Comparison of ENCODE assay signal across 1 cellular context in genomic region chr17:82781894-82782274, GRCh38.
TF ChIP-seq lines count a peak whose summit lies in the region.

No MANE protein-coding gene starts in this region.

TF ChIP-seq in HepG2, 621 proteins besides CTCF, POLR2A, EP300 and RAD21 (continued from another document and continues in another):
- TF ChIP-seq ZNF597 (CRISPR knock-in tag; IDR thresholded peaks at IDR 0.05), result no peak
- TF ChIP-seq SATB2 (CRISPR knock-in tag; IDR thresholded peaks at IDR 0.05), result no peak
- peak; percentile 35; the same call in 1 of the 2 replicates for TF ChIP-seq ZNF574 (CRISPR knock-in tag; IDR thresholded peaks at IDR 0.05)
- TF ChIP-seq ATF3 (CRISPR knock-in tag; IDR thresholded peaks at IDR 0.05), result 0 out of 2 replicates have a peak, but pooled peaks have one; percentile 8
- no peak for TF ChIP-seq HDAC6 (IDR thresholded peaks at IDR 0.05; ENCODE audit: low read depth, low read length)
- TF ChIP-seq ZGPAT (CRISPR knock-in tag; IDR thresholded peaks at IDR 0.05), result 0 out of 2 replicates have a peak, but pooled peaks have one; percentile 28
- peak; percentile 25; the same call in 1 of the 2 replicates for TF ChIP-seq ISL2 (CRISPR knock-in tag; IDR thresholded peaks at IDR 0.05)
- no peak for TF ChIP-seq ZFP36L1 (CRISPR knock-in tag; IDR thresholded peaks at IDR 0.05)
- TF ChIP-seq MIER3 (CRISPR knock-in tag; IDR thresholded peaks at IDR 0.05; ENCODE audit: borderline replicate concordance), result no peak
- 0 out of 2 replicates have a peak, but pooled peaks have one; percentile 7 for TF ChIP-seq CEBPG (CRISPR knock-in tag; IDR thresholded peaks at IDR 0.05)
- TF ChIP-seq ZNF407 (CRISPR knock-in tag; IDR thresholded peaks at IDR 0.05; ENCODE audit: not compliant biosample characterization), result no peak
- 0 out of 2 replicates have a peak, but pooled peaks have one; percentile 42 for TF ChIP-seq ARNT2 (CRISPR knock-in tag; IDR thresholded peaks at IDR 0.05; ENCODE audit: low read depth)
- no peak for TF ChIP-seq ZNF431 (CRISPR knock-in tag; IDR thresholded peaks at IDR 0.05; ENCODE audit: borderline replicate concordance, low read depth)
- TF ChIP-seq ZNF20 (CRISPR knock-in tag; IDR thresholded peaks at IDR 0.05), result no peak
- 0 out of 2 replicates have a peak, but pooled peaks have one; percentile 24 for TF ChIP-seq ELF1 (CRISPR knock-in tag; IDR thresholded peaks at IDR 0.05)
- TF ChIP-seq CBX1 (IDR thresholded peaks at IDR 0.05; ENCODE audit: low read depth), result no peak
- 0 out of 2 replicates have a peak, but pooled peaks have one; percentile 32 for TF ChIP-seq SPEN (CRISPR knock-in tag; IDR thresholded peaks at IDR 0.05; ENCODE audit: low read depth)
- TF ChIP-seq IKZF5 (CRISPR knock-in tag; IDR thresholded peaks at IDR 0.05), result peak; percentile 53; the same call in 1 of the 2 replicates
- TF ChIP-seq NFYB (CRISPR knock-in tag; IDR thresholded peaks at IDR 0.05), result no peak
- no peak for TF ChIP-seq CHD4 (IDR thresholded peaks at IDR 0.05; ENCODE audit: borderline replicate concordance, low read length)
- TF ChIP-seq PAF1 (CRISPR knock-in tag; IDR thresholded peaks at IDR 0.05), result no peak
- no peak for TF ChIP-seq ZMYM2 (CRISPR knock-in tag; IDR thresholded peaks at IDR 0.05)
- TF ChIP-seq ZNF501 (CRISPR knock-in tag; IDR thresholded peaks at IDR 0.05), result 0 out of 2 replicates have a peak, but pooled peaks have one; percentile 53
- TF ChIP-seq ZNF513 (CRISPR knock-in tag; conservative IDR thresholded peaks at IDR 0.05), result 0 out of 2 replicates have a peak, but pooled peaks have one; percentile 67
- TF ChIP-seq ZNF720 (CRISPR knock-in tag; IDR thresholded peaks at IDR 0.05), result no peak
- no peak for TF ChIP-seq SIN3B (IDR thresholded peaks at IDR 0.05; ENCODE audit: low read length)
- no peak for TF ChIP-seq NFYC (CRISPR knock-in tag; IDR thresholded peaks at IDR 0.05)
- no peak for TF ChIP-seq MTERF4 (CRISPR knock-in tag; IDR thresholded peaks at IDR 0.05)
- peak; percentile 65; the same call in 1 of the 2 replicates for TF ChIP-seq ZBTB38 (CRISPR knock-in tag; IDR thresholded peaks at IDR 0.05)
- TF ChIP-seq ZNF766 (CRISPR knock-in tag; IDR thresholded peaks at IDR 0.05; ENCODE audit: borderline replicate concordance), result no peak
- TF ChIP-seq ZXDC (CRISPR knock-in tag; IDR thresholded peaks at IDR 0.05), result 0 out of 2 replicates have a peak, but pooled peaks have one; percentile 50
- TF ChIP-seq SALL1 (CRISPR knock-in tag; IDR thresholded peaks at IDR 0.05), result peak; percentile 46; the same call in 1 of the 2 replicates
- no peak for TF ChIP-seq ZNF616 (CRISPR knock-in tag; IDR thresholded peaks at IDR 0.05; ENCODE audit: low read depth)
- TF ChIP-seq ZNF275 (CRISPR knock-in tag; IDR thresholded peaks at IDR 0.05; ENCODE audit: borderline replicate concordance), result no peak
- TF ChIP-seq KLF15 (CRISPR knock-in tag; IDR thresholded peaks at IDR 0.05; ENCODE audit: borderline replicate concordance), result no peak
- TF ChIP-seq NR2F6 (IDR thresholded peaks at IDR 0.05), result no peak
- TF ChIP-seq NR2F6 (CRISPR knock-in tag; IDR thresholded peaks at IDR 0.05), result no peak
